ENCODE assay signal across 11 cellular contexts in genomic region chr5:1512541-1513291, GRCh38. TPM values are rescaled to one million over a fixed set of nuclear protein-coding genes. Genes with fewer than 3 reads are reported as not detected.
DNase-seq lines count a peak whose midpoint lies in the region; ATAC-seq and TF ChIP-seq lines count a peak whose summit lies in the region.
"Had no signal": no experiment of that assay in that cellular context is flagged by ENCODE, and none has a peak within 500 bp of the region (broad histone marks: within the 10 kb centered on the region; RNA-seq: fewer than 3 reads in every experiment).

No MANE protein-coding gene starts in this region.

- H3K27ac ChIP-seq in CD4-positive, CD25-positive, alpha-beta regulatory T cell (ENCODE audit: insufficient read depth, low read length, poor library complexity, severe bottlenecking): no peak overlapping the region
- no peak overlapping the region for H3K27ac ChIP-seq in HUES48 (ENCODE audit: low read depth, low read length)

- H3K4me1 Mint-ChIP-seq in CD4-positive, CD25-positive, alpha-beta regulatory T cell: peaks cover 0 to 15% (median 11%) of the 10 kb centered on the region in 4 donors
- H3K4me1 Mint-ChIP-seq in endothelial cell (ENCODE audit: unreplicated experiment) (peaks cover 22% of the 10 kb centered on the region), osteocyte (ENCODE audit: unreplicated experiment) (peaks cover 7% of the 10 kb centered on the region)
- H3K4me1 Mint-ChIP-seq in activated T-helper 1 cell treated with anti-CD3 and anti-CD28 coated beads, Interleukin-12 subunit alpha, Interleukin-12 subunit beta, Interleukin-2, Interleukin-4 antibody, amounts not matched to agents 30 ng/mL and 10 ng/mL and 1 ng/mL, durations not matched to agents 14 hours and 24 hours and 36 hours (ENCODE audit: low read depth): no peaks in the 10 kb centered on the region

- TF ChIP-seq CTCF in endothelial cell (IDR thresholded peaks at IDR 0.05; ENCODE audit: unreplicated experiment): no peak
- no peak for TF ChIP-seq CTCF in osteocyte (IDR thresholded peaks at IDR 0.05)

- H3K36me3 ChIP-seq in CD4-positive, CD25-positive, alpha-beta regulatory T cell (ENCODE audit: control insufficient read depth, insufficient read depth, low read length): peaks cover 17% of the 10 kb centered on the region
- H3K36me3 ChIP-seq in HUES48 (ENCODE audit: control insufficient read depth, insufficient read depth, low read length): peaks cover 72% of the 10 kb centered on the region

- DNase-seq in CD4-positive, CD25-positive, alpha-beta regulatory T cell: no peak
- DNase-seq in endothelial cell (ENCODE audit: low spot score) (peak; percentile 1), osteocyte (ENCODE audit: extremely low spot score, unreplicated experiment) (peak; percentile 74), glomerular visceral epithelial cell (ENCODE audit: extremely low spot score) (no peak)
- DNase-seq in activated T-helper 1 cell treated with anti-CD3 and anti-CD28 coated beads, Interleukin-12 subunit alpha, Interleukin-12 subunit beta, Interleukin-2, Interleukin-4 antibody, amounts not matched to agents 30 ng/mL and 10 ng/mL and 1 ng/mL, durations not matched to agents 14 hours and 24 hours and 36 hours (ENCODE audit: low spot score): no peak
- DNase-seq: activated CD4-positive, alpha-beta T cell treated with anti-CD3 and anti-CD28 coated beads, Interleukin-2, amount 50 U/mL, for 1 hour; DMS153; OCI-M1 had no signal

- peaks cover 14% of the 10 kb centered on the region for H3K36me3 Mint-ChIP-seq in CD4-positive, CD25-positive, alpha-beta regulatory T cell
- H3K36me3 Mint-ChIP-seq in endothelial cell (ENCODE audit: low read depth, unreplicated experiment) (peaks cover 10% of the 10 kb centered on the region), osteocyte (ENCODE audit: unreplicated experiment) (peaks cover 4% of the 10 kb centered on the region)
- peaks cover 6% of the 10 kb centered on the region for H3K36me3 Mint-ChIP-seq in activated T-helper 1 cell treated with anti-CD3 and anti-CD28 coated beads, Interleukin-12 subunit alpha, Interleukin-12 subunit beta, Interleukin-2, Interleukin-4 antibody, amounts not matched to agents 30 ng/mL and 10 ng/mL and 1 ng/mL, durations not matched to agents 14 hours and 24 hours and 36 hours (ENCODE audit: low read depth)

- no peaks in the 10 kb centered on the region for H3K9me3 Mint-ChIP-seq in CD4-positive, CD25-positive, alpha-beta regulatory T cell
- no peaks in the 10 kb centered on the region for H3K9me3 Mint-ChIP-seq in endothelial cell (ENCODE audit: unreplicated experiment)
- H3K9me3 Mint-ChIP-seq in osteocyte (ENCODE audit: unreplicated experiment): no peaks in the 10 kb centered on the region
- H3K9me3 Mint-ChIP-seq in activated T-helper 1 cell treated with anti-CD3 and anti-CD28 coated beads, Interleukin-12 subunit alpha, Interleukin-12 subunit beta, Interleukin-2, Interleukin-4 antibody, amounts not matched to agents 30 ng/mL and 10 ng/mL and 1 ng/mL, durations not matched to agents 14 hours and 24 hours and 36 hours: no peaks in the 10 kb centered on the region

- H3K27me3 ChIP-seq in CD4-positive, CD25-positive, alpha-beta regulatory T cell (ENCODE audit: control insufficient read depth, insufficient read depth, low read length): no peaks in the 10 kb centered on the region
- H3K27me3 ChIP-seq in HUES48 (ENCODE audit: control insufficient read depth, insufficient read depth, low read length): no peaks in the 10 kb centered on the region

- no peak overlapping the region for H3K4me3 ChIP-seq in CD4-positive, CD25-positive, alpha-beta regulatory T cell (ENCODE audit: low read depth, low read length)
- no peak overlapping the region for H3K4me3 ChIP-seq in HUES48 (ENCODE audit: low read depth, low read length)

- no peaks in the 10 kb centered on the region for H3K27me3 Mint-ChIP-seq in CD4-positive, CD25-positive, alpha-beta regulatory T cell
- H3K27me3 Mint-ChIP-seq in endothelial cell (ENCODE audit: unreplicated experiment) (peaks cover 10% of the 10 kb centered on the region), osteocyte (ENCODE audit: unreplicated experiment) (no peaks in the 10 kb centered on the region)
- no peaks in the 10 kb centered on the region for H3K27me3 Mint-ChIP-seq in activated T-helper 1 cell treated with anti-CD3 and anti-CD28 coated beads, Interleukin-12 subunit alpha, Interleukin-12 subunit beta, Interleukin-2, Interleukin-4 antibody, amounts not matched to agents 30 ng/mL and 10 ng/mL and 1 ng/mL, durations not matched to agents 14 hours and 24 hours and 36 hours (ENCODE audit: insufficient read depth)

- no peaks in the 10 kb centered on the region for H3K4me1 ChIP-seq in CD4-positive, CD25-positive, alpha-beta regulatory T cell (ENCODE audit: control insufficient read depth, insufficient read depth, low read length, poor library complexity, severe bottlenecking)
- H3K4me1 ChIP-seq in HUES48 (ENCODE audit: control insufficient read depth, insufficient read depth, low read length): peaks cover 60% of the 10 kb centered on the region

- no peaks in the 10 kb centered on the region for H3K9me3 ChIP-seq in CD4-positive, CD25-positive, alpha-beta regulatory T cell (ENCODE audit: control insufficient read depth in 2 of 2, low read length in 2 of 2)
- no peaks in the 10 kb centered on the region for H3K9me3 ChIP-seq in HUES48 (ENCODE audit: control insufficient read depth, insufficient read depth, low read length)

- 0 out of 2 replicates have a peak overlapping the region, but pooled peaks have one; percentile 3 for H3K9ac ChIP-seq in HUES48 (ENCODE audit: low read depth, low read length)

- H3K4me3 Mint-ChIP-seq in CD4-positive, CD25-positive, alpha-beta regulatory T cell: no peak overlapping the region
- peak overlapping the region; percentile 16 for H3K4me3 Mint-ChIP-seq in endothelial cell (ENCODE audit: unreplicated experiment)
- no peak overlapping the region for H3K4me3 Mint-ChIP-seq in osteocyte (ENCODE audit: unreplicated experiment)
- no peak overlapping the region for H3K4me3 Mint-ChIP-seq in activated T-helper 1 cell treated with anti-CD3 and anti-CD28 coated beads, Interleukin-12 subunit alpha, Interleukin-12 subunit beta, Interleukin-2, Interleukin-4 antibody, amounts not matched to agents 30 ng/mL and 10 ng/mL and 1 ng/mL, durations not matched to agents 14 hours and 24 hours and 36 hours

- intact Hi-C loops in activated T-helper 1 cell treated with anti-CD3 and anti-CD28 coated beads, Interleukin-12 subunit alpha, Interleukin-12 subunit beta, Interleukin-2, Interleukin-4 antibody, amounts not matched to agents 30 ng/mL and 10 ng/mL and 1 ng/mL, durations not matched to agents 14 hours and 24 hours and 36 hours (cut with micrococcal nuclease): no loop called here

- peak overlapping the region in 2 of 3 donors; percentile 11 to 58 for H3K27ac Mint-ChIP-seq in CD4-positive, CD25-positive, alpha-beta regulatory T cell
- H3K27ac Mint-ChIP-seq in endothelial cell (ENCODE audit: unreplicated experiment) (no peak overlapping the region), osteocyte (ENCODE audit: unreplicated experiment) (no peak overlapping the region)
- H3K27ac Mint-ChIP-seq in activated T-helper 1 cell treated with anti-CD3 and anti-CD28 coated beads, Interleukin-12 subunit alpha, Interleukin-12 subunit beta, Interleukin-2, Interleukin-4 antibody, amounts not matched to agents 30 ng/mL and 10 ng/mL and 1 ng/mL, durations not matched to agents 14 hours and 24 hours and 36 hours: no peak overlapping the region

- no peak for ATAC-seq in CD4-positive, CD25-positive, alpha-beta regulatory T cell (ENCODE audit: low read depth in 2 of 2)
- ATAC-seq in GM19351 (IDR thresholded peaks at IDR 0.05; ENCODE audit: unreplicated experiment): no peak
- no peak for ATAC-seq in HG02798 (IDR thresholded peaks at IDR 0.05; ENCODE audit: poor library complexity, unreplicated experiment)

RNA-seq across cellular contexts. Expression of gene LPCAT1, which starts 11.0 kb away (rescaled TPM):
- 34.7 TPM for total RNA-seq in CD4-positive, CD25-positive, alpha-beta regulatory T cell
- 10 to 100 TPM; 21.4 to 29.6 (median 24.2) TPM for polyA plus RNA-seq in CD4-positive, CD25-positive, alpha-beta regulatory T cell
- total RNA-seq in endothelial cell (ENCODE audit: unreplicated experiment) (81.3 TPM), osteocyte (37.9 and 39.9 TPM in 2 replicates)
- total RNA-seq in activated T-helper 1 cell treated with anti-CD3 and anti-CD28 coated beads, Interleukin-12 subunit alpha, Interleukin-12 subunit beta, Interleukin-2, Interleukin-4 antibody, amounts not matched to agents 30 ng/mL and 10 ng/mL and 1 ng/mL, durations not matched to agents 14 hours and 24 hours and 36 hours: 103 and 110 TPM in 2 replicates

Comparison
In these comparisons a context has a peak if more than half of its experiments do, and no peak if none do; other contexts are left out.
1. DNase-seq: peak in endothelial cell (single experiment) and osteocyte (single experiment); none in CD4-positive, CD25-positive, alpha-beta regulatory T cell (0 of 3), activated T-helper 1 cell treated with anti-CD3 and anti-CD28 coated beads, Interleukin-12 subunit alpha, Interleukin-12 subunit beta, Interleukin-2, Interleukin-4 antibody, amounts not matched to agents 30 ng/mL and 10 ng/mL and 1 ng/mL, durations not matched to agents 14 hours and 24 hours and 36 hours (single experiment) and glomerular visceral epithelial cell (single experiment).
2. H3K27ac Mint-ChIP-seq: peak in CD4-positive, CD25-positive, alpha-beta regulatory T cell (2 of 3); none in endothelial cell (single experiment), osteocyte (single experiment) and activated T-helper 1 cell treated with anti-CD3 and anti-CD28 coated beads, Interleukin-12 subunit alpha, Interleukin-12 subunit beta, Interleukin-2, Interleukin-4 antibody, amounts not matched to agents 30 ng/mL and 10 ng/mL and 1 ng/mL, durations not matched to agents 14 hours and 24 hours and 36 hours (single experiment).